ENCODE assay signal across 8 cellular contexts in genomic region chr7:116231543-116232401, GRCh38. TPM values are rescaled to one million over a fixed set of nuclear protein-coding genes. Genes with fewer than 3 reads are reported as not detected.
DNase-seq lines count a peak whose midpoint lies in the region; ATAC-seq and TF ChIP-seq lines count a peak whose summit lies in the region.

No MANE protein-coding gene starts in this region.

- peak overlapping the region; percentile 68 for H3K27ac ChIP-seq in smooth muscle cell (ENCODE audit: low read depth)

- peak overlapping the region; percentile 58 for H3K4me2 ChIP-seq in smooth muscle cell

- no peak overlapping the region for H3K9ac ChIP-seq in smooth muscle cell (ENCODE audit: low read depth)

- H3K4me3 ChIP-seq in fibroblast of the aortic adventitia (ENCODE audit: low read depth, low read length) (no peak overlapping the region), smooth muscle cell (no peak overlapping the region)

- ATAC-seq in SK-N-SH treated with all-trans-retinoic acid at 6 μM for 48 hours (no peak), GM18907 (IDR thresholded peaks at IDR 0.05; ENCODE audit: unreplicated experiment) (no peak)

- 77% methylated on average over 3 of the region's 3 CpGs for WGBS in smooth muscle cell (ENCODE audit: low lambda C conversion rate)

- H4K20me1 ChIP-seq in smooth muscle cell (ENCODE audit: low read depth): peaks cover 100% of the 10 kb centered on the region

- TF ChIP-seq CTCF in fibroblast of the aortic adventitia (IDR thresholded peaks at IDR 0.05; ENCODE audit: insufficient read depth, low read length) (no peak), smooth muscle cell (IDR thresholded peaks at IDR 0.05; ENCODE audit: borderline replicate concordance, insufficient read depth, poor library complexity, severe bottlenecking) (no peak)

- DNase-seq in NCI-H510A treated with DMSO at 0.1 percent for 48 hours (lab: John Stamatoyannopoulos, UW): peak; percentile 3
- no peak for DNase-seq in NCI-H510A (lab: John Stamatoyannopoulos, UW)
- peak; percentile 83 for DNase-seq in fibroblast of the aortic adventitia (ENCODE audit: low read depth)
- DNase-seq in smooth muscle cell (lab: John Stamatoyannopoulos, UW; ENCODE audit: unreplicated experiment): no peak
- DNase-seq in HuH-7.5 (ENCODE audit: low spot score): no peak
- DNase-seq in occipital lobe (lab: John Stamatoyannopoulos, UW): no peak

- peaks cover 5% of the 10 kb centered on the region for H3K36me3 ChIP-seq in smooth muscle cell (ENCODE audit: low read depth)

- peaks cover 8% of the 10 kb centered on the region for H3K4me1 ChIP-seq in smooth muscle cell (ENCODE audit: low read depth)

- H3K9me3 ChIP-seq in smooth muscle cell (replicated peaks; ENCODE audit: low read depth): no peaks in the 10 kb centered on the region

- H3K27me3 ChIP-seq in smooth muscle cell (ENCODE audit: low read depth): no peaks in the 10 kb centered on the region

- no peak overlapping the region for H2AFZ ChIP-seq in smooth muscle cell (ENCODE audit: low read depth)

- no peaks in the 10 kb centered on the region for H3F3A ChIP-seq in smooth muscle cell (ENCODE audit: low read depth)

- peaks cover 94% of the 10 kb centered on the region for H3K79me2 ChIP-seq in smooth muscle cell (ENCODE audit: low read depth)

TF ChIP-seq in SK-N-SH treated with all-trans-retinoic acid at 6 μM for 48 hours, 23 proteins besides CTCF, POLR2A, EP300 and RAD21:
- TF ChIP-seq CSDC2 (CRISPR knock-in tag; IDR thresholded peaks at IDR 0.05): no peak
- peak; percentile 36; the same call in 1 of the 2 replicates for TF ChIP-seq ISL1 (CRISPR knock-in tag; IDR thresholded peaks at IDR 0.05)
TF ChIP-seq in SK-N-SH treated with all-trans-retinoic acid at 6 μM for 48 hours: peak in this region for 1.

RNA-seq across cellular contexts. Expression of gene TES, which starts 21.4 kb away (rescaled TPM):
- total RNA-seq in fibroblast of the aortic adventitia (ENCODE audit: low replicate concordance): 39.2 and 61.3 TPM in 2 replicates
- 149 and 167 TPM in 2 replicates for total RNA-seq in smooth muscle cell
- polyA plus RNA-seq in smooth muscle cell: 74.6 and 107 TPM in 2 replicates
- total RNA-seq in occipital lobe: 13.4 TPM

Comparison
In these comparisons a context has a peak if more than half of its experiments do, and no peak if none do; other contexts are left out.
1. DNase-seq: peak in NCI-H510A treated with DMSO at 0.1 percent for 48 hours (single experiment) and fibroblast of the aortic adventitia (single experiment); none in NCI-H510A (single experiment), smooth muscle cell (single experiment), HuH-7.5 (single experiment) and occipital lobe (single experiment).